Comparison of ENCODE assay signal across 8 cellular contexts in the genomic region with DNA sequence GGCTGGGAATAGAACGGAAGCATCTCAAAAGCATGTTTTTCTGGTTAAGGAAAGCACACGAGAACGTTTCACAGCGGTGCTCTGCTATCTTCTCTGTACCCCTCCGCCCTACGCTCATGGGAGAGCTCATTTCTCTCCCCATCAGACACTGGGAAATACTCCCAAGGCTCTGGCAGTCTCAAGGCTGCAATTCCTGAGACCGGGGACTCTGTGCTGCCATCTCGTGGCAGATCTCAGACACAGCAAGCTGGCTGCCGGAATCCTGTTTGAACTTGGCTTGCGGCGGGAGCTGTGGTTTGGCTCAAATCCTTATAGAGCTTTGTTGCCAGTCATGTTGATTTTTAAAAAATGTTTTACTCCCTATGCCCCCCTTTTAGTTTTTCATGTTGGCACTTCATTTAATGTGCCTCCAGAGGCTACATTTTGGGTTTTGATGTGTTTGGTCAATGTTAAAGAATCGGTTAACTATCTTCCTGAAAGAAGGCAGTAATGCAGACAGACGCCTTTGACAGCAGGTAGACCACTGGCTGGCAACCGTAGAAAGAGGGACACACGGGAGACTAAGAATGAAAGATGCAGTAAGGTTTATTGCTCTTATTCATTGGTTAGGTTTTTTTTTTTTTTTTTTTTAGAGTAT. TPM values are rescaled to one million over a fixed set of nuclear protein-coding genes. Genes with fewer than 3 reads are reported as not detected.
A peak's percentile ranks its signal among the peaks of the same experiment; 100 is the strongest.
DNase-seq lines count a peak whose midpoint lies in the region; ATAC-seq, FAIRE-seq and TF ChIP-seq lines count a peak whose summit lies in the region.

No MANE protein-coding gene starts in this region.

- TF ChIP-seq CTCF in omental fat pad (IDR thresholded peaks at IDR 0.05) (peak in 2 of 3 donors; percentile 69 to 82), suprapubic skin (IDR thresholded peaks at IDR 0.05) (peak; percentile 66 to 96)

- H3K9me3 ChIP-seq in suprapubic skin = no peaks in the 10 kb centered on the region

- TF ChIP-seq EP300 in suprapubic skin (IDR thresholded peaks at IDR 0.05) = no peak

- peak; percentile 48 for FAIRE-seq in frontal cortex (lab: Jason Lieb, UNC)

- no peaks in the 10 kb centered on the region for H3K36me3 ChIP-seq in suprapubic skin

- no peak for TF ChIP-seq POLR2A in suprapubic skin (IDR thresholded peaks at IDR 0.05)

- no peak overlapping the region for H3K27ac ChIP-seq in suprapubic skin

- H3K27me3 ChIP-seq in suprapubic skin = peaks cover 3% of the 10 kb centered on the region

- no peaks in the 10 kb centered on the region for H3K4me1 ChIP-seq in suprapubic skin

- ATAC-seq in GM21526 (IDR thresholded peaks at IDR 0.05; ENCODE audit: low FRiP score, unreplicated experiment) = peak; percentile 85
- ATAC-seq in omental fat pad (ENCODE audit: low FRiP score) = peak; percentile 85

- peak; percentile 60 for DNase-seq in DMS 273 treated with DMSO at 0.1 percent for 48 hours (lab: John Stamatoyannopoulos, UW)
- peak; percentile 99 for DNase-seq in LHCN-M2 (ENCODE audit: low read depth)
- DNase-seq in RPMI8226 = peak; percentile 70
- peak; percentile 18 for DNase-seq in activated T-helper 9 cell treated with anti-CD3 and anti-CD28 coated beads, Interleukin-2, amount 50 U/mL, for 16 hours (ENCODE audit: low read depth)
- peak; percentile 44 to 66 for DNase-seq in frontal cortex (ENCODE audit: low spot score in 2 of 2)
- peak; percentile 57 for DNase-seq in omental fat pad (ENCODE audit: low spot score)
- peak; percentile 84 for DNase-seq in suprapubic skin (ENCODE audit: low spot score in 2 of 2)

- peak overlapping the region; percentile 12 for H3K4me3 ChIP-seq in suprapubic skin

- 15% methylated on average over 15 of the region's 15 CpGs for WGBS in suprapubic skin

RNA-seq across cellular contexts. Expression of gene BMPER, which starts 27.6 kb away (rescaled TPM):
- total RNA-seq in LHCN-M2 (2014; rRNA removed) (4.1 and 5.1 TPM in 2 replicates), frontal cortex (2.9 TPM), omental fat pad (10 to 100 TPM in 2 of 4 donors, 1 to 10 TPM in 2; 5.4 to 32.5 (median 16.6) TPM), suprapubic skin (1 to 10 TPM in 2 of 4 donors, under 1 TPM in 2; 0.52 to 7.2 (median 1.2) TPM)
- polyA plus RNA-seq in LHCN-M2 (2012) = 5.7 TPM

Comparison
In these comparisons a context has a peak if more than half of its experiments do, and no peak if none do; other contexts are left out.
1. DNase-seq: peak in every context shown above with its lines; median percentile 99 in LHCN-M2; 84 in suprapubic skin; 70 in RPMI8226; 60 in DMS 273 treated with DMSO at 0.1 percent for 48 hours; 57 in omental fat pad; 55 in frontal cortex; 18 in activated T-helper 9 cell treated with anti-CD3 and anti-CD28 coated beads, Interleukin-2, amount 50 U/mL, for 16 hours.